ENCODE assay signal across 24 cellular contexts in genomic region chr10:69501657-69502056, GRCh38. TPM values are rescaled to one million over a fixed set of nuclear protein-coding genes. Genes with fewer than 3 reads are reported as not detected.
A peak's percentile ranks its signal among the peaks of the same experiment; 100 is the strongest.
DNase-seq lines count a peak whose midpoint lies in the region; ATAC-seq, FAIRE-seq and TF ChIP-seq lines count a peak whose summit lies in the region.
"Had no signal": no experiment of that assay in that cellular context is flagged by ENCODE, and none has a peak within 500 bp of the region (broad histone marks: within the 10 kb centered on the region; RNA-seq: fewer than 3 reads in every experiment).

No MANE protein-coding gene starts in this region.

- no peak for TF ChIP-seq CTCF in H9 (conservative IDR thresholded peaks at IDR 0.05)
- no peak for TF ChIP-seq CTCF in D721Med (IDR thresholded peaks at IDR 0.05; ENCODE audit: insufficient read depth, missing control alignments)

- H3K4ac ChIP-seq in H9 (ENCODE audit: low read depth, low read length), result no peak overlapping the region

- no peaks in the 10 kb centered on the region for H3K79me1 ChIP-seq in H9 (ENCODE audit: insufficient read depth, low read depth, low read length, poor library complexity, severe bottlenecking)

- H4K91ac ChIP-seq in H9 (ENCODE audit: insufficient read length, low read depth, low read length), result no peak overlapping the region

- no peaks in the 10 kb centered on the region for H3K36me3 Mint-ChIP-seq in H9 (ENCODE audit: insufficient read depth in 1 of 3, low read depth in 3 of 3)
- H3K36me3 Mint-ChIP-seq: CD4-positive, alpha-beta memory T cell had no signal

- H3K36me3 ChIP-seq in stomach smooth muscle (ENCODE audit: control insufficient read depth in 2 of 2, insufficient read depth in 2 of 2, low read length in 2 of 2), result peaks cover 11 to 14% of the 10 kb centered on the region in 2 donors
- H3K36me3 ChIP-seq: SJCRH30 had no signal

- H2AK5ac ChIP-seq in H9 (ENCODE audit: insufficient read length, low read length), result no peak overlapping the region

- H3K4me1 ChIP-seq in H9 (ENCODE audit: insufficient read depth, low read length), result no peaks in the 10 kb centered on the region
- H3K4me1 ChIP-seq in stomach smooth muscle (ENCODE audit: control insufficient read depth, insufficient read depth, low read length), result peaks cover 51% of the 10 kb centered on the region
- H3K4me1 ChIP-seq: Caco-2, SJCRH30 had no signal

- H4K5ac ChIP-seq in H9 (ENCODE audit: insufficient read length, low read depth, low read length), result no peak overlapping the region

- FAIRE-seq in D721Med (lab: Jason Lieb, UNC), result no peak
- FAIRE-seq: GM18507, H1 had no signal

- H3K4me3 ChIP-seq in stomach smooth muscle (ENCODE audit: low read length in 2 of 2), result no peak overlapping the region
- H3K4me3 ChIP-seq: BLaER1 treated with 17β-estradiol and CSF1 and Interleukin-3, amounts not matched to agents 10 nM and 100 nM; SJCRH30 had no signal

- H3K27ac ChIP-seq in H9 (ENCODE audit: insufficient read length, low read depth, low read length) (no peak overlapping the region), stomach smooth muscle (ENCODE audit: low read length) (peak overlapping the region; percentile 18)
- H3K27ac ChIP-seq: BLaER1 treated with 17β-estradiol and CSF1 and Interleukin-3, amounts not matched to agents 10 nM and 100 nM; KMS-11; SJCRH30 had no signal

- no peak overlapping the region for H2BK5ac ChIP-seq in H9 (ENCODE audit: insufficient read length, low read length)

- H3K4me1 Mint-ChIP-seq in H9, result peaks cover 3 to 4% of the 10 kb centered on the region in 2 experiments; a peak in 3 of 4 replicates

- H3K18ac ChIP-seq in H9 (ENCODE audit: insufficient read length, low read depth, low read length), result no peak overlapping the region

- no peak overlapping the region; the same call in 1 of the 2 replicates for H3K14ac ChIP-seq in H9 (ENCODE audit: insufficient read depth, low read length)

- H2BK12ac ChIP-seq in H9 (ENCODE audit: insufficient read length, low read depth, low read length), result no peak overlapping the region

- H3K23me2 ChIP-seq in H9 (ENCODE audit: insufficient read length, low read depth, low read length, poor library complexity, severe bottlenecking), result no peaks in the 10 kb centered on the region

- no peaks in the 10 kb centered on the region for H4K20me1 ChIP-seq in H9 (ENCODE audit: control insufficient read depth, insufficient read depth, insufficient read length)
- H4K20me1 ChIP-seq: BLaER1 treated with 17β-estradiol and CSF1 and Interleukin-3, amounts not matched to agents 10 nM and 100 nM had no signal

- ATAC-seq in GM21360 (IDR thresholded peaks at IDR 0.05; ENCODE audit: unreplicated experiment), result no peak
- ATAC-seq: Panc1 had no signal

- H3K56ac ChIP-seq in H9 (ENCODE audit: insufficient read length, low read depth, low read length), result no peak overlapping the region

- H3K27me3 Mint-ChIP-seq in H9 (ENCODE audit: low read depth), result peaks cover 2% of the 10 kb centered on the region; the same call in 1 of the 2 replicates
- H3K27me3 Mint-ChIP-seq: CD4-positive, alpha-beta memory T cell had no signal

- H3K27me3 ChIP-seq in H9 (ENCODE audit: insufficient read depth, low read length), result no peaks in the 10 kb centered on the region
- no peaks in the 10 kb centered on the region for H3K27me3 ChIP-seq in stomach smooth muscle (ENCODE audit: control insufficient read depth in 1 of 2, insufficient read depth in 2 of 2, low read length in 2 of 2)
- H3K27me3 ChIP-seq: BLaER1 treated with 17β-estradiol and CSF1 and Interleukin-3, amounts not matched to agents 10 nM and 100 nM; SJCRH30 had no signal

- H3K9me3 ChIP-seq in H9 (ENCODE audit: control insufficient read depth, low read depth, low read length) (no peaks in the 10 kb centered on the region), stomach smooth muscle (ENCODE audit: control insufficient read depth in 2 of 2, low read length in 2 of 2) (no peaks in the 10 kb centered on the region)
- H3K9me3 ChIP-seq: BLaER1 treated with 17β-estradiol and CSF1 and Interleukin-3, amounts not matched to agents 10 nM and 100 nM; Caco-2; SJCRH30 had no signal

- H2BK120ac ChIP-seq in H9 (ENCODE audit: low read depth, low read length, poor library complexity, severe bottlenecking), result no peak overlapping the region

- no CpG with 5 or more reads among the region's 6 CpGs for WGBS in H9 (ENCODE audit: extremely low coverage, insufficient read length, low lambda C conversion rate)

- no peak overlapping the region for H3T11ph ChIP-seq in H9 (ENCODE audit: low read length)

- H2BK20ac ChIP-seq in H9 (ENCODE audit: low read depth, low read length, poor library complexity, severe bottlenecking), result no peak overlapping the region

- H2AFZ ChIP-seq in H9 (ENCODE audit: low read length), result no peak overlapping the region

- no peak overlapping the region for H3K27ac Mint-ChIP-seq in H9

- no peak overlapping the region for H4K8ac ChIP-seq in H9 (replicated peaks; ENCODE audit: insufficient read length, low read depth, low read length)

- no peak overlapping the region for H3K4me3 Mint-ChIP-seq in H9
- H3K4me3 Mint-ChIP-seq: CD4-positive, alpha-beta memory T cell had no signal

- no peaks in the 10 kb centered on the region for H3K9me3 Mint-ChIP-seq in H9
- H3K9me3 Mint-ChIP-seq: CD4-positive, alpha-beta memory T cell had no signal

- H3K4me2 ChIP-seq in H9 (ENCODE audit: insufficient read depth, insufficient read length, low read length), result no peak overlapping the region
- H3K4me2 ChIP-seq: BLaER1 treated with 17β-estradiol and CSF1 and Interleukin-3, amounts not matched to agents 10 nM and 100 nM; KMS-11 had no signal

- H3K9ac ChIP-seq in H9 (ENCODE audit: extremely low read depth, insufficient read length, low read length) (no peak overlapping the region), stomach smooth muscle (ENCODE audit: low read length in 2 of 2) (peak overlapping the region in 1 of 2 donors; percentile 29)
- H3K9ac ChIP-seq: BLaER1 treated with 17β-estradiol and CSF1 and Interleukin-3, amounts not matched to agents 10 nM and 100 nM; KMS-11 had no signal

- no peaks in the 10 kb centered on the region for H3K79me2 ChIP-seq in H9 (ENCODE audit: insufficient read depth, low read length)

- H2BK15ac ChIP-seq in H9 (ENCODE audit: low read depth, low read length), result no peak overlapping the region

- DNase-seq in D341Med (ENCODE audit: low spot score), result peak; percentile 1
- peak; percentile 21 for DNase-seq in H9
- DNase-seq in globus pallidus (ENCODE audit: low spot score), result peak; percentile 0
- DNase-seq in D721Med (ENCODE audit: insufficient read length, low spot score), result no peak
- DNase-seq in activated naive CD4-positive, alpha-beta T cell treated with Interleukin-2 at 50 U/mL for 16 hours, result no peak
- DNase-seq: CD4-positive, alpha-beta memory T cell; DMS153; GDM1; NCI-H1105; NCI-H2029 treated with DMSO at 0.1 percent for 48 hours; NCI-H2171; NCI-H345; NCI-H524; NCI-H774; NK-92 treated with Interleukin-12 subunit alpha and Interleukin-12 subunit beta, amount 100 ng/mL, for 24 hours; SJCRH30 had no signal

- H3K23ac ChIP-seq in H9 (ENCODE audit: insufficient read length, low read depth, low read length), result no peak overlapping the region

RNA-seq across cellular contexts. Expression of gene TSPAN15, which starts 50.4 kb away (rescaled TPM):
- 7.7 and 7.8 TPM in 2 replicates for total RNA-seq in H9 (2021)

Comparison
In these comparisons a context has a peak if more than half of its experiments do, and no peak if none do; other contexts are left out.
1. DNase-seq: peak in D341Med (single experiment), H9 (single experiment) and globus pallidus (single experiment); none in D721Med (single experiment) and activated naive CD4-positive, alpha-beta T cell treated with Interleukin-2 at 50 U/mL for 16 hours (single experiment).